ENCODE assay signal across 19 cellular contexts in the genomic region with DNA sequence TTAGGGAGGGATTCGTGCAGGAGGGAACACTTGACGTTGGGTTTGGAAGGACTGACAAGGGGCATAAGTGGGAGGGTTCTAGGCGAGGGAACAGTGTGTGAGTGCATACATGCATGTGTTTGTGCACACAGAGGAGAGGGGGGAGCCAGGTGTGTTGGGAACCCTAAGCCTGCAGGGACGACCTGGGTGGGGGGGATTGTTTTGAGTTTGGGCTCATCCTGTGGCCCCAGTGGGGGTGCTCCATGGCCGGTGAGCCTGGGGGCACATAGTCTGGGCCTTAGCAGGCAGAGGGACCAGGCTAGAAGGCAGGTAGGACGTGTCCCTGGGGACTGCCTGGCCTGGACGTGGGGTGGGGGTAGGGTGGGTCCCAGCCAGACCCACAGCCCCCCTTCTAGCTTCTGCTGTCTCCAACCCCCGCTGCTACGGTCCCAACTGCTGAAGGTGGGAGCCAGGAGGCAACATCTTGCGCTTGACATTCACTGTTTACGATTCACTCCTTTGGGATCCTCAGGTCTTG. TPM values are rescaled to one million over a fixed set of nuclear protein-coding genes. Genes with fewer than 3 reads are reported as not detected.
DNase-seq lines count a peak whose midpoint lies in the region; ATAC-seq and TF ChIP-seq lines count a peak whose summit lies in the region.
"Had no signal": no experiment of that assay in that cellular context is flagged by ENCODE, and none has a peak within 500 bp of the region (broad histone marks: within the 10 kb centered on the region; RNA-seq: fewer than 3 reads in every experiment).

No MANE protein-coding gene starts in this region.

- no peaks in the 10 kb centered on the region for H3K36me3 ChIP-seq in BLaER1
- no peaks in the 10 kb centered on the region for H3K36me3 ChIP-seq in DND-41 (ENCODE audit: insufficient read depth, low read length)
- H3K36me3 ChIP-seq in mucosa of descending colon (ENCODE audit: low read depth) = no peaks in the 10 kb centered on the region
- H3K36me3 ChIP-seq in MG63 = no peaks in the 10 kb centered on the region

- H3K4me1 Mint-ChIP-seq in brain = peaks cover 14% of the 10 kb centered on the region

- H3K4me2 ChIP-seq in BLaER1 = peak overlapping the region; percentile 81
- no peak overlapping the region for H3K4me2 ChIP-seq in DND-41 (ENCODE audit: insufficient read depth, low read length)
- H3K4me2 ChIP-seq: KMS-11 had no signal

- H3K79me2 ChIP-seq in DND-41 (ENCODE audit: insufficient read depth, low read length) = no peaks in the 10 kb centered on the region

- H3K36me3 Mint-ChIP-seq in brain = no peaks in the 10 kb centered on the region

- no peak for DNase-seq in DND-41
- peak in 2 of 3 donors; percentile 4 to 25 for DNase-seq in mucosa of descending colon
- no peak for DNase-seq in MG63
- DNase-seq in activated CD4-positive, CD25-positive, alpha-beta regulatory T cell treated with anti-CD3 and anti-CD28 coated beads, Interleukin-2, amount 50 U/mL, for 72 hours = no peak
- DNase-seq: ACHN; AML-193; Calu3; CD4-positive, alpha-beta T cell; GDM1; GM23248; NCI-H1092; NCI-H748 treated with DMSO at 0.1 percent for 48 hours; RPMI8226; SW 1271 had no signal

- H3K4me1 ChIP-seq in BLaER1 = peaks cover 100% of the 10 kb centered on the region
- H3K4me1 ChIP-seq in DND-41 (ENCODE audit: insufficient read depth, low read length) = peaks cover 13% of the 10 kb centered on the region
- H3K4me1 ChIP-seq in mucosa of descending colon (ENCODE audit: low read depth) = no peaks in the 10 kb centered on the region

- intact Hi-C loops in mucosa of descending colon (cut with DNase I, micrococcal nuclease) = loop anchor here (10.0 kb wide), 2 partner anchors 57 to 117 kb away; no protein-coding TSS in a partner anchor

- no peak for ATAC-seq in DND-41 (ENCODE audit: insufficient read depth, low read depth)
- ATAC-seq in mucosa of descending colon = no peak
- ATAC-seq in HG02623 (IDR thresholded peaks at IDR 0.05; ENCODE audit: unreplicated experiment) = no peak
- ATAC-seq: GM12878 had no signal

- H3K27ac Mint-ChIP-seq in brain = peak overlapping the region in 3 of 5 experiments; percentile 47 to 80 (median 60)
- H3K27ac Mint-ChIP-seq: CD4-positive, alpha-beta T cell had no signal

- no peak for TF ChIP-seq CTCF in DND-41 (IDR thresholded peaks at IDR 0.05; ENCODE audit: borderline replicate concordance, extremely low read depth, low read length, poor library complexity, severe bottlenecking)
- no peak for TF ChIP-seq CTCF in brain (conservative IDR thresholded peaks at IDR 0.05)
- no peak for TF ChIP-seq CTCF in mucosa of descending colon (IDR thresholded peaks at IDR 0.05)

- H3K27me3 ChIP-seq in BLaER1 (no peaks in the 10 kb centered on the region), DND-41 (ENCODE audit: insufficient read depth, low read length, poor library complexity) (no peaks in the 10 kb centered on the region), MG63 (no peaks in the 10 kb centered on the region)

- H3K27ac ChIP-seq in BLaER1 (peak overlapping the region; percentile 86), DND-41 (ENCODE audit: low read length) (peak overlapping the region; percentile 22; the same call in 1 of the 2 replicates)
- H3K27ac ChIP-seq: GM23248, KMS-11 had no signal

- peaks cover 0 to 2% (median 0%) of the 10 kb centered on the region in 5 experiments for H3K9me3 Mint-ChIP-seq in brain
- H3K9me3 Mint-ChIP-seq: CD4-positive, alpha-beta T cell had no signal

- peak overlapping the region; percentile 66 for H3K9ac ChIP-seq in BLaER1
- no peak overlapping the region for H3K9ac ChIP-seq in DND-41 (ENCODE audit: low read depth, low read length)
- H3K9ac ChIP-seq: GM23248, KMS-11 had no signal

- H3K27me3 Mint-ChIP-seq in brain = no peaks in the 10 kb centered on the region
- H3K27me3 Mint-ChIP-seq: CD4-positive, alpha-beta T cell had no signal

- H3K9me3 ChIP-seq in BLaER1 (no peaks in the 10 kb centered on the region), DND-41 (ENCODE audit: insufficient read depth, low read length, severe bottlenecking) (no peaks in the 10 kb centered on the region), mucosa of descending colon (no peaks in the 10 kb centered on the region), MG63 (no peaks in the 10 kb centered on the region)

- no peak overlapping the region for H2AFZ ChIP-seq in DND-41 (ENCODE audit: low read depth, low read length)
- H2AFZ ChIP-seq: GM23248 had no signal

- no peak overlapping the region for H3K4me3 ChIP-seq in BLaER1
- H3K4me3 ChIP-seq in DND-41 (ENCODE audit: low read depth in 1 of 2, low read length in 2 of 2) = no peak overlapping the region
- H3K4me3 ChIP-seq in mucosa of descending colon = no peak overlapping the region
- H3K4me3 ChIP-seq in MG63 = no peak overlapping the region
- H3K4me3 ChIP-seq: GM12878, GM23248 had no signal

- H3K4me3 Mint-ChIP-seq in brain = no peak overlapping the region
- H3K4me3 Mint-ChIP-seq: CD4-positive, alpha-beta T cell had no signal

- H4K20me1 ChIP-seq in BLaER1 (no peaks in the 10 kb centered on the region), DND-41 (ENCODE audit: insufficient read depth, low read length) (peaks cover 4% of the 10 kb centered on the region; the same call in 1 of the 2 replicates)

RNA-seq across cellular contexts. Expression of a gene that starts 11.9 kb away (rescaled TPM):
- polyA plus RNA-seq in brain (ENCODE audit: insufficient read depth, low read depth, low replicate concordance) = 79.5 TPM
- total RNA-seq in mucosa of descending colon = 10 to 100 TPM; 10.8 to 27.8 (median 19.2) TPM
- total RNA-seq in MG63 (2014; rRNA removed; shearing (Covaris generic); ENCODE audit: low replicate concordance) = 0.67 and 5.6 TPM in 2 replicates
- total RNA-seq: Calu3, GM12878 had no signal

RNA-seq across cellular contexts. Expression of a gene that starts 31.3 kb away (rescaled TPM):
- 32.0 TPM for polyA plus RNA-seq in brain (ENCODE audit: insufficient read depth, low read depth, low replicate concordance)
- 10 to 100 TPM; 17.9 to 23.1 (median 20.3) TPM for total RNA-seq in mucosa of descending colon
- total RNA-seq in MG63 (2014; rRNA removed; shearing (Covaris generic); ENCODE audit: low replicate concordance) = 7.0 and 13.3 TPM in 2 replicates

Comparison
In these comparisons a context has a peak if more than half of its experiments do, and no peak if none do; other contexts are left out.
1. DNase-seq: peak in mucosa of descending colon (2 of 3); none in DND-41 (single experiment), MG63 (single experiment) and activated CD4-positive, CD25-positive, alpha-beta regulatory T cell treated with anti-CD3 and anti-CD28 coated beads, Interleukin-2, amount 50 U/mL, for 72 hours (single experiment).